ENCODE assay signal across 25 cellular contexts in the genomic region with DNA sequence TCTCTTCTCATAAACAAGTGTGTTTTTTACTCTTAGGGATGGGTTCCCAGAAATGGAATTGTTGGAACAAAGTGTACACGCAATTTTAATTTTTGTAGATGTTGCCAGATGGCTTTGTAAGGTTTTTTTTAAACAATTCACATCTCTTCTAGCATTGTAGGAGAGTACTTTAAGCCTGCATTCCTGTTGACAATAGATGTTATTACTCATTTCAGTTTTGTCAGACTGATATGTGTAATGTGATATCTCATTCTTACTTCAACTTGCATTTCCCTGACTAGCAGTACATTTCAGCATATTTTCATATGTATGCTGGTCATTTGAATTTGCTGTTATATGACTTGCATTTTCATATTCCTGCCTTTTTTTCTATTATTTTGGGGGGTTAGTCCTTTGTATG.
DNase-seq lines count a peak whose midpoint lies in the region; ATAC-seq, FAIRE-seq and TF ChIP-seq lines count a peak whose summit lies in the region.
"Had no signal": no experiment of that assay in that cellular context is flagged by ENCODE, and none has a peak within 500 bp of the region (broad histone marks: within the 10 kb centered on the region; RNA-seq: fewer than 3 reads in every experiment).

No MANE protein-coding gene starts in this region.

- WGBS in mammary epithelial cell (ENCODE audit: low coverage, missing lambda C conversion rate), result 74% methylated on average over 1 of the region's 1 CpG

- H3K27me3 Mint-ChIP-seq in MCF 10A (ENCODE audit: insufficient read depth, unreplicated experiment), result no peaks in the 10 kb centered on the region
- H3K27me3 Mint-ChIP-seq: activated B cell treated with CpG ODN at 0.5 μM for 24 hours; activated CD4-positive, alpha-beta memory T cell treated with anti-CD3 and anti-CD28 coated beads for 36 hours; stimulated activated memory B cell treated with anti-CD40 and anti-IgM and Interleukin-4, amounts not matched to agents 10 μg/mL and 1 μg/mL and 100 μg/mL, for 72 hours had no signal

- peak overlapping the region; percentile 41 for H3K4me3 Mint-ChIP-seq in MCF 10A (ENCODE audit: unreplicated experiment)
- H3K4me3 Mint-ChIP-seq: activated B cell treated with CpG ODN at 0.5 μM for 24 hours; activated CD4-positive, alpha-beta memory T cell treated with anti-CD3 and anti-CD28 coated beads for 36 hours; nephron; stimulated activated memory B cell treated with anti-CD40 and anti-IgM and Interleukin-4, amounts not matched to agents 10 μg/mL and 1 μg/mL and 100 μg/mL, for 72 hours had no signal

- no TSS peak for BruUV-seq in MCF 10A (replicated peaks; lab: Mats Ljungman, UMichigan)
- no TSS peak for BruUV-seq in mammary epithelial cell (replicated peaks; lab: Mats Ljungman, UMichigan)

- DNase-seq in MCF 10A (ENCODE audit: unreplicated experiment) (peak; percentile 47), mammary epithelial cell (no peak), RKO (ENCODE audit: low spot score) (peak; percentile 54), fibroblast of mammary gland (ENCODE audit: low read depth) (peak; percentile 10), urothelium cell line (ENCODE audit: low spot score) (peak; percentile 1), GM12892 (ENCODE audit: insufficient read length) (no peak)
- DNase-seq: ACHN; activated B cell treated with CpG ODN at 0.5 μM for 24 hours; activated CD4-positive, alpha-beta memory T cell treated with anti-CD3 and anti-CD28 coated beads for 36 hours; activated naive CD4-positive, alpha-beta T cell; amniotic stem cell; effector CD4-positive, alpha-beta T cell; head of caudate nucleus; Karpas-422; left lung; NCI-H1105 treated with DMSO at 0.1 percent for 48 hours; NCI-H2171 treated with DMSO at 0.1 percent for 48 hours; sigmoid colon; T1000 had no signal

- dilution Hi-C loops in mammary epithelial cell (cut with HindIII; ENCODE audit: low sequenced_read_pairs), result no loop called here

- no peaks in the 10 kb centered on the region for H3K36me3 ChIP-seq in mammary epithelial cell (ENCODE audit: insufficient read depth, low read length)
- H3K36me3 ChIP-seq: left lung, sigmoid colon had no signal

- H3K4me3 ChIP-seq in mammary epithelial cell (replicated peaks in 1 of 3; ENCODE audit: insufficient read depth in 1 of 3, low read depth in 2 of 3, low read length in 3 of 3) (no peak overlapping the region), fibroblast of mammary gland (ENCODE audit: control insufficient read depth, low read depth, low read length) (no peak overlapping the region)
- H3K4me3 ChIP-seq: left lung, sigmoid colon had no signal

- in situ Hi-C loops in mammary epithelial cell (cut with MboI; ENCODE audit: low sequenced_read_pairs in 2 of 2), result no loop called here

- no peaks in the 10 kb centered on the region for H3K9me3 Mint-ChIP-seq in MCF 10A (ENCODE audit: unreplicated experiment)
- H3K9me3 Mint-ChIP-seq: nephron had no signal

- TF ChIP-seq CTCF in MCF 10A (IDR thresholded peaks at IDR 0.05; ENCODE audit: unreplicated experiment), result no peak
- TF ChIP-seq CTCF in mammary epithelial cell (conservative IDR thresholded peaks at IDR 0.05 in 1 of 2, IDR thresholded peaks at IDR 0.05 in 1 of 2; ENCODE audit: extremely low read depth in 1 of 2, insufficient read depth in 1 of 2, low read depth in 1 of 2, low read length in 2 of 2), result no peak
- no peak for TF ChIP-seq CTCF in fibroblast of mammary gland (conservative IDR thresholded peaks at IDR 0.05; ENCODE audit: control insufficient read depth, insufficient read depth, low read depth, low read length)

- no peaks in the 10 kb centered on the region for H3K79me2 ChIP-seq in mammary epithelial cell (ENCODE audit: insufficient read depth, low read length)

- peaks cover 9% of the 10 kb centered on the region for H3K4me1 Mint-ChIP-seq in MCF 10A (ENCODE audit: insufficient read depth, unreplicated experiment)
- H3K4me1 Mint-ChIP-seq: activated B cell treated with CpG ODN at 0.5 μM for 24 hours; nephron; stimulated activated memory B cell treated with anti-CD40 and anti-IgM and Interleukin-4, amounts not matched to agents 10 μg/mL and 1 μg/mL and 100 μg/mL, for 72 hours had no signal

- H3K27ac ChIP-seq in mammary epithelial cell (ENCODE audit: insufficient read depth, low read depth, low read length), result no peak overlapping the region
- H3K27ac ChIP-seq: C4-2B, left lung, sigmoid colon had no signal

- POLR2A ChIA-PET in MCF 10A (lab: Yijun Ruan, JAX), result no interaction called here

- H3K9ac ChIP-seq in mammary epithelial cell (ENCODE audit: insufficient read depth, low read length), result no peak overlapping the region

- intact Hi-C loops in MCF 10A (cut with micrococcal nuclease) (no loop called here), mammary epithelial cell (cut with micrococcal nuclease) (no loop called here)

- peaks cover 6% of the 10 kb centered on the region for H3K36me3 Mint-ChIP-seq in MCF 10A (ENCODE audit: insufficient read depth, unreplicated experiment)
- H3K36me3 Mint-ChIP-seq: activated CD4-positive, alpha-beta memory T cell treated with anti-CD3 and anti-CD28 coated beads for 36 hours; stimulated activated memory B cell treated with anti-CD40 and anti-IgM and Interleukin-4, amounts not matched to agents 10 μg/mL and 1 μg/mL and 100 μg/mL, for 72 hours had no signal

- TF ChIP-seq POLR2A in GM12892 (IDR thresholded peaks at IDR 0.05; ENCODE audit: low read depth, low read length), result no peak

- H3K27ac Mint-ChIP-seq in MCF 10A (ENCODE audit: low read depth, unreplicated experiment), result peak overlapping the region; percentile 81
- H3K27ac Mint-ChIP-seq: activated B cell treated with CpG ODN at 0.5 μM for 24 hours; activated CD4-positive, alpha-beta memory T cell treated with anti-CD3 and anti-CD28 coated beads for 36 hours; nephron; stimulated activated memory B cell treated with anti-CD40 and anti-IgM and Interleukin-4, amounts not matched to agents 10 μg/mL and 1 μg/mL and 100 μg/mL, for 72 hours had no signal

- FAIRE-seq in urothelium cell line (lab: Jason Lieb, UNC) (no peak), GM12892 (lab: Jason Lieb, UNC) (no peak)

- ATAC-seq in HG03139 (IDR thresholded peaks at IDR 0.05; ENCODE audit: unreplicated experiment), result no peak
- ATAC-seq in HG03520 (IDR thresholded peaks at IDR 0.05; ENCODE audit: unreplicated experiment), result no peak
- ATAC-seq: left lung; Panc1; stimulated activated memory B cell treated with anti-CD40 and anti-IgM and Interleukin-4, amounts not matched to agents 10 μg/mL and 1 μg/mL and 100 μg/mL, for 72 hours had no signal

- H3K27me3 ChIP-seq in mammary epithelial cell (ENCODE audit: insufficient read depth, low read length), result no peaks in the 10 kb centered on the region
- H3K27me3 ChIP-seq: left lung, sigmoid colon had no signal

- H3K4me2 ChIP-seq in mammary epithelial cell (ENCODE audit: insufficient read depth, low read depth, low read length), result no peak overlapping the region

- no peaks in the 10 kb centered on the region for H3K9me3 ChIP-seq in mammary epithelial cell (replicated peaks; ENCODE audit: insufficient read depth, low read length)
- H3K9me3 ChIP-seq: sigmoid colon had no signal

- CTCF ChIA-PET in MCF 10A (lab: Yijun Ruan, JAX) (no interaction called here), mammary epithelial cell (lab: Charles Lee; ENCODE audit: low non-redundant PET) (no interaction called here)

- no peaks in the 10 kb centered on the region for H3K4me1 ChIP-seq in mammary epithelial cell (ENCODE audit: insufficient read depth, low read length)
- H3K4me1 ChIP-seq: left lung, sigmoid colon had no signal

- no peak overlapping the region for H2AFZ ChIP-seq in mammary epithelial cell (ENCODE audit: low read depth, low read length)

- no peaks in the 10 kb centered on the region for H4K20me1 ChIP-seq in mammary epithelial cell (ENCODE audit: insufficient read depth, low read length)

Comparison
In these comparisons a context has a peak if more than half of its experiments do, and no peak if none do; other contexts are left out.
1. DNase-seq: peak in MCF 10A (single experiment), RKO (single experiment), fibroblast of mammary gland (single experiment) and urothelium cell line (single experiment); none in mammary epithelial cell (single experiment) and GM12892 (single experiment).